8 cellular contexts compared by ENCODE assay signal in genomic region chr7:74417419-74417971, GRCh38. TPM values are rescaled to one million over a fixed set of nuclear protein-coding genes. Genes with fewer than 3 reads are reported as not detected.
A peak's percentile ranks its signal among the peaks of the same experiment; 100 is the strongest.
DNase-seq lines count a peak whose midpoint lies in the region; ATAC-seq and TF ChIP-seq lines count a peak whose summit lies in the region.

No MANE protein-coding gene starts in this region.

- H3K4me3 ChIP-seq in AG04450 (ENCODE audit: low read depth, low read length) (no peak overlapping the region), endodermal cell (ENCODE audit: low read length) (no peak overlapping the region)

- H3K27ac ChIP-seq in AG04450 (ENCODE audit: low read depth, low read length) (no peak overlapping the region), endodermal cell (ENCODE audit: low read depth, low read length) (no peak overlapping the region)

- no peak overlapping the region for H3K27ac Mint-ChIP-seq in activated CD8-positive, alpha-beta T cell treated with anti-CD3 and anti-CD28 coated beads, Interleukin-2, amount 10 ng/mL, durations not matched to agents 7 days and 5 days
- no peak overlapping the region for H3K27ac Mint-ChIP-seq in endodermal cell

- POLR2A ChIA-PET in AG04450 (lab: Yijun Ruan, JAX): no interaction called here
- POLR2A ChIA-PET in activated CD8-positive, alpha-beta T cell treated with anti-CD3 and anti-CD28 coated beads, Interleukin-2, amount 10 ng/mL, durations not matched to agents 7 days and 5 days (lab: Charles Lee): interaction anchor here (0.5 kb wide), 1 partner anchor 275 kb away, joined by 6 read pairs; no protein-coding TSS in a partner anchor

- CTCF ChIA-PET in AG04450 (lab: Charles Lee): interaction anchor here (0.6 to 2.0 kb wide), 10 partner anchors 8 to 453 kb away, joined by 3 to 28 read pairs (median 3); no protein-coding TSS in a partner anchor
- CTCF ChIA-PET in activated CD8-positive, alpha-beta T cell treated with anti-CD3 and anti-CD28 coated beads, Interleukin-2, amount 10 ng/mL, durations not matched to agents 7 days and 5 days (lab: Charles Lee): interaction anchor here (0.6 to 4.9 kb wide), 9 partner anchors 9 to 307 kb away, joined by 3 to 39 read pairs (median 3); no protein-coding TSS in a partner anchor

- H3K27me3 ChIP-seq in AG04450 (ENCODE audit: control insufficient read depth, insufficient read depth, low read length) (no peaks in the 10 kb centered on the region), endodermal cell (ENCODE audit: control insufficient read depth, insufficient read depth, low read length, poor library complexity, severe bottlenecking) (no peaks in the 10 kb centered on the region)

- peak; percentile 76 for ATAC-seq in activated CD8-positive, alpha-beta T cell treated with anti-CD3 and anti-CD28 coated beads, Interleukin-2, amount 10 ng/mL, durations not matched to agents 7 days and 5 days
- ATAC-seq in HG02981 (IDR thresholded peaks at IDR 0.05; ENCODE audit: unreplicated experiment): no peak

- peak; percentile 98 for TF ChIP-seq CTCF in AG04450 (IDR thresholded peaks at IDR 0.05; ENCODE audit: low read depth, low read length)
- TF ChIP-seq CTCF in endodermal cell (conservative IDR thresholded peaks at IDR 0.05): peak; percentile 97

- no peaks in the 10 kb centered on the region for H3K9me3 Mint-ChIP-seq in activated CD8-positive, alpha-beta T cell treated with anti-CD3 and anti-CD28 coated beads, Interleukin-2, amount 10 ng/mL, durations not matched to agents 7 days and 5 days (ENCODE audit: insufficient read depth)
- no peaks in the 10 kb centered on the region for H3K9me3 Mint-ChIP-seq in endodermal cell

- no peaks in the 10 kb centered on the region for H3K36me3 ChIP-seq in endodermal cell (ENCODE audit: control insufficient read depth, insufficient read depth, low read length)

- no peaks in the 10 kb centered on the region for H3K4me1 ChIP-seq in endodermal cell (ENCODE audit: control insufficient read depth, insufficient read depth, low read length)

- no peak overlapping the region for H3K9ac ChIP-seq in endodermal cell (ENCODE audit: extremely low read depth, low read length, poor library complexity, severe bottlenecking)

- H3K9me3 ChIP-seq in AG04450 (ENCODE audit: control insufficient read depth, insufficient read depth, low read length) (no peaks in the 10 kb centered on the region), endodermal cell (ENCODE audit: control insufficient read depth, low read length) (no peaks in the 10 kb centered on the region)

- no peaks in the 10 kb centered on the region for H3K4me1 Mint-ChIP-seq in activated CD8-positive, alpha-beta T cell treated with anti-CD3 and anti-CD28 coated beads, Interleukin-2, amount 10 ng/mL, durations not matched to agents 7 days and 5 days (ENCODE audit: low read depth)
- no peaks in the 10 kb centered on the region for H3K4me1 Mint-ChIP-seq in endodermal cell

- DNase-seq in AG04450 (ENCODE audit: low read depth, low spot score): no peak
- DNase-seq in GM19240 (ENCODE audit: insufficient read length, low spot score): peak; percentile 90
- DNase-seq in NCI-H69 (lab: John Stamatoyannopoulos, UW): peak; percentile 77
- DNase-seq in activated CD8-positive, alpha-beta T cell treated with anti-CD3 and anti-CD28 coated beads, Interleukin-2, amount 10 ng/mL, durations not matched to agents 7 days and 5 days: peak; percentile 61
- peak; percentile 90 for DNase-seq in endodermal cell
- peak; percentile 63 for DNase-seq in middle frontal gyrus (ENCODE audit: extremely low spot score, low spot score)
- peak; percentile 5 to 20 for DNase-seq in stimulated activated CD8-positive, alpha-beta memory T cell treated with anti-CD3 and anti-CD28 coated beads, Interleukin-15, amount 100 ng/mL, for 48 hours (ENCODE audit: low read depth in 2 of 2)

- 38 to 42% methylated on average over 14 to 16 of the region's 16 CpGs for WGBS in endodermal cell (ENCODE audit: insufficient coverage in 1 of 2, insufficient read length in 1 of 2), 2 experiments

- no peaks in the 10 kb centered on the region for H3K36me3 Mint-ChIP-seq in activated CD8-positive, alpha-beta T cell treated with anti-CD3 and anti-CD28 coated beads, Interleukin-2, amount 10 ng/mL, durations not matched to agents 7 days and 5 days (ENCODE audit: low read depth)
- no peaks in the 10 kb centered on the region for H3K36me3 Mint-ChIP-seq in endodermal cell (ENCODE audit: low read depth)

- H3K4me3 Mint-ChIP-seq in activated CD8-positive, alpha-beta T cell treated with anti-CD3 and anti-CD28 coated beads, Interleukin-2, amount 10 ng/mL, durations not matched to agents 7 days and 5 days: no peak overlapping the region
- no peak overlapping the region for H3K4me3 Mint-ChIP-seq in endodermal cell

- no peaks in the 10 kb centered on the region for H3K27me3 Mint-ChIP-seq in activated CD8-positive, alpha-beta T cell treated with anti-CD3 and anti-CD28 coated beads, Interleukin-2, amount 10 ng/mL, durations not matched to agents 7 days and 5 days (ENCODE audit: low read depth)
- no peaks in the 10 kb centered on the region for H3K27me3 Mint-ChIP-seq in endodermal cell (ENCODE audit: insufficient read depth)

RNA-seq across cellular contexts. Expression of gene GTF2IRD1, which starts 36.2 kb away (rescaled TPM):
- polyA plus RNA-seq in AG04450 (2011; rRNA removed): 23.5 and 27.3 TPM in 2 replicates
- polyA minus RNA-seq in AG04450 (2011; rRNA and poly(A)+ RNA removed): 28.1 and 37.7 TPM in 2 replicates
- total RNA-seq in activated CD8-positive, alpha-beta T cell treated with anti-CD3 and anti-CD28 coated beads, Interleukin-2, amount 10 ng/mL, durations not matched to agents 7 days and 5 days: not detected
- 10 to 100 TPM; 54.8 to 84.4 TPM for total RNA-seq in endodermal cell
- 54.6 TPM for polyA plus RNA-seq in endodermal cell (2013, experiment 1 of 2)
- polyA plus RNA-seq in endodermal cell (2013, experiment 2 of 2): 54.2 TPM

Comparison
In these comparisons a context has a peak if more than half of its experiments do, and no peak if none do; other contexts are left out.
1. RNA of gene GTF2IRD1, which starts 36.2 kb away (total RNA-seq): 54.8 to 84.4 TPM in endodermal cell; not detected in activated CD8-positive, alpha-beta T cell treated with anti-CD3 and anti-CD28 coated beads, Interleukin-2, amount 10 ng/mL, durations not matched to agents 7 days and 5 days; every median in the first group is over 10 times any median in the second.